ENCODE assay signal across 2 cellular contexts in genomic region chr6:142998739-142999138, GRCh38. TPM values are rescaled to one million over a fixed set of nuclear protein-coding genes. Genes with fewer than 3 reads are reported as not detected.
DNase-seq lines count a peak whose midpoint lies in the region; ATAC-seq, FAIRE-seq and TF ChIP-seq lines count a peak whose summit lies in the region.
"Not testable (repeated sequence)": the region's sequence is repeated elsewhere in the genome, so short reads cannot be mapped to it uniquely, and the experiment has no call there.

No MANE protein-coding gene starts in this region.

- TF ChIP-seq POLR2A in K562 (conservative IDR thresholded peaks at IDR 0.05): not testable (repeated sequence)

- not testable (repeated sequence) for H3K9me3 ChIP-seq in HEK293 (ENCODE audit: control insufficient read depth, insufficient read depth, low read depth, low read length); K562 (replicated peaks; ENCODE audit: control insufficient read depth, insufficient read depth, low read depth, low read length)

- not testable (repeated sequence) for H3K4me1 ChIP-seq in HEK293 (ENCODE audit: control insufficient read depth, insufficient read depth, low read length); K562 (replicated peaks in 1 of 2; ENCODE audit: control insufficient read depth in 2 of 2, insufficient read depth in 2 of 2, low read length in 2 of 2)

- H3K27me3 ChIP-seq in K562 (ENCODE audit: control insufficient read depth in 2 of 2, insufficient read depth in 2 of 2, low read length in 2 of 2): not testable (repeated sequence)

- TF ChIP-seq EP300 in K562 (IDR thresholded peaks at IDR 0.05; ENCODE audit: low read length): not testable (repeated sequence)

- POLR2A ChIA-PET in HEK293 (lab: Yijun Ruan, JAX): not testable (repeated sequence)
- POLR2A ChIA-PET in K562 (lab: Yijun Ruan, JAX): interaction anchor here (0.6 kb wide), 1 partner anchor 13 kb away, joined by 4 read pairs; no protein-coding TSS in a partner anchor

- not testable (repeated sequence) for H3K9ac ChIP-seq in K562 (ENCODE audit: insufficient read depth in 1 of 2, low read depth in 2 of 2, low read length in 2 of 2)

- not testable (repeated sequence) for ATAC-seq in K562

- not testable (repeated sequence) for H4K20me1 ChIP-seq in K562 (replicated peaks; ENCODE audit: control insufficient read depth, insufficient read depth, low read length)

- H3K36me3 ChIP-seq in HEK293 (ENCODE audit: control insufficient read depth in 2 of 2, insufficient read depth in 1 of 2, low read length in 2 of 2); K562 (ENCODE audit: control insufficient read depth, insufficient read depth, low read length): not testable (repeated sequence)

- not testable (repeated sequence) for H3K79me2 ChIP-seq in K562 (ENCODE audit: control insufficient read depth, insufficient read depth, low read length)

- 0% methylated on average over 1 of the region's 3 CpGs for WGBS in K562 (ENCODE audit: insufficient coverage, low coverage, missing lambda C conversion rate)

- TF ChIP-seq RAD21 in K562 (CRISPR knock-in tag; conservative IDR thresholded peaks at IDR 0.05 in 1 of 2, IDR thresholded peaks at IDR 0.05 in 1 of 2): not testable (repeated sequence)

- not testable (repeated sequence) for TF ChIP-seq CTCF in HEK293 (tag by site-specific recombination; IDR thresholded peaks at IDR 0.05); K562 (IDR thresholded peaks at IDR 0.05 in 2 of 3, conservative IDR thresholded peaks at IDR 0.05 in 1 of 3; ENCODE audit: insufficient read depth in 2 of 3, low read depth in 1 of 3, low read length in 3 of 3)

- CTCF ChIA-PET in HEK293 (lab: Yijun Ruan, JAX); K562 (lab: Yijun Ruan, JAX; ENCODE audit: low intra/inter-chr PET ratio): not testable (repeated sequence)

- not testable (repeated sequence) for H2AFZ ChIP-seq in K562 (ENCODE audit: low read depth, low read length)

- intact Hi-C loops in K562 (cut with micrococcal nuclease): not testable (repeated sequence)

- in situ Hi-C loops in K562 (cut with MboI): not testable (repeated sequence)

- not testable (repeated sequence) for H3K4me2 ChIP-seq in K562 (ENCODE audit: insufficient read depth, low read length)

- not testable (repeated sequence) for BruUV-seq in K562 (replicated peaks; lab: Mats Ljungman, UMichigan)

- H3K4me3 ChIP-seq in HEK293 (ENCODE audit: low read depth, low read length); K562: not testable (repeated sequence)

- not testable (repeated sequence) for H3K27ac ChIP-seq in HEK293 (ENCODE audit: extremely low read depth, low read depth, low read length); K562 (ENCODE audit: extremely low read depth, low read depth, low read length)

- not testable (repeated sequence) for FAIRE-seq in K562 (lab: Jason Lieb, UNC)

- not testable (repeated sequence) for H3K9me1 ChIP-seq in K562 (ENCODE audit: control insufficient read depth, insufficient read depth, low read length)

- not testable (repeated sequence) for DNase-seq in K562 (ENCODE audit: extremely low read depth in 1 of 4, low spot score in 3 of 4)

TF ChIP-seq in HEK293, 187 proteins besides CTCF, POLR2A, EP300 and RAD21:
- TF ChIP-seq ZNF280D (tag by site-specific recombination; IDR thresholded peaks at IDR 0.05): peak; percentile 65; the same call in 1 of the 2 replicates
- peak; percentile 83 for TF ChIP-seq ZNF146 (tag by site-specific recombination; IDR thresholded peaks at IDR 0.05)

TF ChIP-seq in K562, 482 proteins besides CTCF, POLR2A, EP300 and RAD21:
- TF ChIP-seq KDM1A (IDR thresholded peaks at IDR 0.05) (peak in 1 of 2 experiments; percentile 22; a peak in 1 of 4 replicates), BCOR (IDR thresholded peaks at IDR 0.05) (0 out of 2 replicates have a peak, but pooled peaks have one; percentile 35), ZNF146 (CRISPR knock-in tag; IDR thresholded peaks at IDR 0.05; ENCODE audit: unreplicated experiment) (peak; percentile 24)

RNA-seq across cellular contexts. Expression of gene HIVEP2, which starts 53.8 kb away (rescaled TPM):
- total RNA-seq in K562 (2011; cell fraction: chromatin; rRNA removed; ENCODE audit: low replicate concordance): 0.97 and 1.3 TPM in 2 replicates
- 0.26 and 0.33 TPM in 2 replicates for total RNA-seq in K562 (2011; cell fraction: nucleolus; rRNA removed)
- total RNA-seq in K562 (2011; cell fraction: nucleoplasm; rRNA removed): 0.44 and 0.69 TPM in 2 replicates
- total RNA-seq in K562 (2014; rRNA removed) (0.18 and 0.29 TPM in 2 replicates), K562 (2014; rRNA removed; fragmentation: Illumina TruSeq; extraction: Trizol) (0.40 and 0.48 TPM in 2 replicates), K562 (2015; rRNA removed; fragmentation: Illumina TruSeq; extraction: Trizol) (0.45 and 0.47 TPM in 2 replicates), K562 (2021) (0.42 and 0.69 TPM in 2 replicates)
- polyA plus RNA-seq in K562 (2011; rRNA removed) (1.2 and 1.4 TPM in 2 replicates), K562 (2014; fragmentation: Illumina TruSeq; extraction: Trizol) (0.28 and 0.31 TPM in 2 replicates), K562 (2014; fragmentation: Nextera tagmentation; extraction: Ambion mirVana) (under 1 TPM; under 0.01 to 0.04 TPM), K562 (2014; rRNA removed) (0.15 and 0.43 TPM in 2 replicates)
- 0.50 and 0.52 TPM in 2 replicates for polyA plus RNA-seq in K562 (2011; cell fraction: cytosol; rRNA removed)
- polyA plus RNA-seq in K562 (2011; cell fraction: nucleus; rRNA removed): 1.5 and 1.9 TPM in 2 replicates
- 0.36 and 0.40 TPM in 2 replicates for polyA plus RNA-seq in K562 (2012)
- 2.5 and 2.8 TPM in 2 replicates for polyA minus RNA-seq in K562 (2011; rRNA and poly(A)+ RNA removed)
- 1.2 and 1.3 TPM in 2 replicates for polyA minus RNA-seq in K562 (2011; cell fraction: cytosol; rRNA and poly(A)+ RNA removed)
- polyA minus RNA-seq in K562 (2011; cell fraction: nucleus; rRNA and poly(A)+ RNA removed): 1.6 and 2.3 TPM in 2 replicates
